ENCODE assay signal across 1 cellular context in genomic region chr3:10508619-10509260, GRCh38.
TF ChIP-seq lines count a peak whose summit lies in the region.

No MANE protein-coding gene starts in this region.

TF ChIP-seq in HepG2, 621 proteins besides CTCF, POLR2A, EP300 and RAD21 (continued from another document and continues in another):
- peak; percentile 99 for TF ChIP-seq GATAD2A (CRISPR knock-in tag; IDR thresholded peaks at IDR 0.05)
- no peak for TF ChIP-seq ZFP36L2 (CRISPR knock-in tag; IDR thresholded peaks at IDR 0.05)
- no peak for TF ChIP-seq KLF13 (CRISPR knock-in tag; IDR thresholded peaks at IDR 0.05)
- TF ChIP-seq ZNF160 (CRISPR knock-in tag; IDR thresholded peaks at IDR 0.05) = peak; percentile 65; the same call in 1 of the 2 replicates
- peak; percentile 98 for TF ChIP-seq POGK (CRISPR knock-in tag; conservative IDR thresholded peaks at IDR 0.05)
- peak; percentile 93 for TF ChIP-seq PPARG (CRISPR knock-in tag; conservative IDR thresholded peaks at IDR 0.05)
- TF ChIP-seq MTF2 (CRISPR knock-in tag; IDR thresholded peaks at IDR 0.05; ENCODE audit: borderline replicate concordance) = no peak
- peak; percentile 94 for TF ChIP-seq ZFP36L1 (CRISPR knock-in tag; IDR thresholded peaks at IDR 0.05)
- peak; percentile 92 for TF ChIP-seq BORCS8-MEF2B (CRISPR knock-in tag; IDR thresholded peaks at IDR 0.05)
- TF ChIP-seq ZNF530 (CRISPR knock-in tag; IDR thresholded peaks at IDR 0.05; ENCODE audit: low read depth) = no peak
- TF ChIP-seq TEAD2 (CRISPR knock-in tag; IDR thresholded peaks at IDR 0.05) = no peak
- no peak for TF ChIP-seq HMGA1 (CRISPR knock-in tag; conservative IDR thresholded peaks at IDR 0.05)
- TF ChIP-seq NFE2L1 (CRISPR knock-in tag; IDR thresholded peaks at IDR 0.05; ENCODE audit: borderline replicate concordance) = no peak
- TF ChIP-seq ZBTB39 (CRISPR knock-in tag; IDR thresholded peaks at IDR 0.05) = peak; percentile 75; the same call in 1 of the 2 replicates
- TF ChIP-seq RBFOX2 (IDR thresholded peaks at IDR 0.05; ENCODE audit: low read depth, low read length) = no peak
- no peak for TF ChIP-seq DRAP1 (CRISPR knock-in tag; IDR thresholded peaks at IDR 0.05)
- TF ChIP-seq RCOR2 (CRISPR knock-in tag; IDR thresholded peaks at IDR 0.05) = peak; percentile 88
- no peak for TF ChIP-seq ZNF597 (CRISPR knock-in tag; IDR thresholded peaks at IDR 0.05)
- TF ChIP-seq HNRNPUL1 (IDR thresholded peaks at IDR 0.05; ENCODE audit: low read depth, low read length) = no peak
- peak; percentile 70; the same call in 1 of the 2 replicates for TF ChIP-seq GATA4 (IDR thresholded peaks at IDR 0.05; ENCODE audit: borderline replicate concordance, low read depth)
- TF ChIP-seq ZNF678 (CRISPR knock-in tag; IDR thresholded peaks at IDR 0.05) = no peak
- TF ChIP-seq NCOA2 (CRISPR knock-in tag; IDR thresholded peaks at IDR 0.05) = peak; percentile 98
- no peak for TF ChIP-seq PTBP1 (IDR thresholded peaks at IDR 0.05; ENCODE audit: low read depth, low read length, poor library complexity, severe bottlenecking)
- no peak for TF ChIP-seq FUBP1 (CRISPR knock-in tag; IDR thresholded peaks at IDR 0.05; ENCODE audit: borderline replicate concordance)
- peak; percentile 82; the same call in 1 of the 2 replicates for TF ChIP-seq ZNF558 (CRISPR knock-in tag; IDR thresholded peaks at IDR 0.05; ENCODE audit: borderline replicate concordance)
- TF ChIP-seq ZBTB37 (CRISPR knock-in tag; IDR thresholded peaks at IDR 0.05) = no peak
- no peak for TF ChIP-seq ZNF274 (CRISPR knock-in tag; IDR thresholded peaks at IDR 0.05)
- TF ChIP-seq NFYB (CRISPR knock-in tag; IDR thresholded peaks at IDR 0.05) = no peak
- TF ChIP-seq YEATS2 (CRISPR knock-in tag; IDR thresholded peaks at IDR 0.05; ENCODE audit: borderline replicate concordance) = peak; percentile 61; the same call in 1 of the 2 replicates
- no peak; the same call in 1 of the 2 replicates for TF ChIP-seq ZNF224 (CRISPR knock-in tag; IDR thresholded peaks at IDR 0.05)
- peak in 1 of 2 experiments; percentile 83; a peak in 2 of 4 replicates for TF ChIP-seq REST (IDR thresholded peaks at IDR 0.05; ENCODE audit: borderline replicate concordance in 1 of 2, low read depth in 1 of 2, low read length in 2 of 2)
- no peak for TF ChIP-seq SYNCRIP (IDR thresholded peaks at IDR 0.05; ENCODE audit: insufficient read depth, low read depth, low read length)
- peak; percentile 86 for TF ChIP-seq ZNF501 (CRISPR knock-in tag; IDR thresholded peaks at IDR 0.05)
- no peak for TF ChIP-seq RNF219 (CRISPR knock-in tag; IDR thresholded peaks at IDR 0.05)
- no peak for TF ChIP-seq NKX3-1 (CRISPR knock-in tag; IDR thresholded peaks at IDR 0.05)
- peak; percentile 55; the same call in 1 of the 2 replicates for TF ChIP-seq THAP9 (CRISPR knock-in tag; IDR thresholded peaks at IDR 0.05; ENCODE audit: borderline replicate concordance)
- no peak for TF ChIP-seq CHCHD3 (CRISPR knock-in tag; IDR thresholded peaks at IDR 0.05)
- TF ChIP-seq MXD4 (CRISPR knock-in tag; IDR thresholded peaks at IDR 0.05) = peak; percentile 86
- no peak for TF ChIP-seq KLF12 (CRISPR knock-in tag; IDR thresholded peaks at IDR 0.05; ENCODE audit: borderline replicate concordance)
- TF ChIP-seq HES4 (CRISPR knock-in tag; IDR thresholded peaks at IDR 0.05; ENCODE audit: borderline replicate concordance) = peak; percentile 55; the same call in 1 of the 2 replicates
- peak; percentile 67; the same call in 1 of the 2 replicates for TF ChIP-seq ZNF460 (CRISPR knock-in tag; IDR thresholded peaks at IDR 0.05; ENCODE audit: borderline replicate concordance)
- no peak for TF ChIP-seq BCL3 (CRISPR knock-in tag; IDR thresholded peaks at IDR 0.05)
- TF ChIP-seq ZNF441 (CRISPR knock-in tag; IDR thresholded peaks at IDR 0.05; ENCODE audit: borderline replicate concordance) = peak; percentile 92
